ENCODE assay signal across 8 cellular contexts in genomic region chr15:78859971-78860733, GRCh38. TPM values are rescaled to one million over a fixed set of nuclear protein-coding genes. Genes with fewer than 3 reads are reported as not detected.
DNase-seq lines count a peak whose midpoint lies in the region; ATAC-seq and TF ChIP-seq lines count a peak whose summit lies in the region.

No MANE protein-coding gene starts in this region.

- peak; percentile 70 for ATAC-seq in GM19468 (IDR thresholded peaks at IDR 0.05; ENCODE audit: extremely low read depth, unreplicated experiment)

- peak; percentile 30 for TF ChIP-seq RAD21 in neural cell (conservative IDR thresholded peaks at IDR 0.05)

- no peak for TF ChIP-seq EP300 in neural cell (conservative IDR thresholded peaks at IDR 0.05; ENCODE audit: poor library complexity, severe bottlenecking)

- H3K4me1 Mint-ChIP-seq in stimulated activated naive CD8-positive, alpha-beta T cell treated with anti-CD3 and anti-CD28 coated beads, Interleukin-15, Interleukin-2, amounts not matched to agents 100 ng/mL and 50 ng/mL, for 24 hours (ENCODE audit: low read depth): peaks cover 15% of the 10 kb centered on the region

- H3K27ac Mint-ChIP-seq in stimulated activated naive CD8-positive, alpha-beta T cell treated with anti-CD3 and anti-CD28 coated beads, Interleukin-15, Interleukin-2, amounts not matched to agents 100 ng/mL and 50 ng/mL, for 24 hours: peak overlapping the region; percentile 80

- no peak overlapping the region for H2AFZ ChIP-seq in neural cell (ENCODE audit: low read depth, low read length)

- H3K27ac ChIP-seq in HUES64 (ENCODE audit: low read depth, low read length): peak overlapping the region; percentile 91
- no peak overlapping the region for H3K27ac ChIP-seq in neural cell (ENCODE audit: low read length)

- H3K4me3 ChIP-seq in HUES64 (ENCODE audit: low read length): peak overlapping the region; percentile 76
- H3K4me3 ChIP-seq in neural cell (ENCODE audit: low read length): peak overlapping the region; percentile 62

- H3K79me2 ChIP-seq in neural cell (replicated peaks; ENCODE audit: insufficient read depth, low read length): no peaks in the 10 kb centered on the region

- H3K36me3 ChIP-seq in HUES64 (ENCODE audit: insufficient read depth, low read length) (no peaks in the 10 kb centered on the region), neural cell (ENCODE audit: insufficient read depth, low read length) (no peaks in the 10 kb centered on the region)

- H3K9ac ChIP-seq in HUES64 (ENCODE audit: low read depth, low read length) (peak overlapping the region; percentile 90), neural cell (ENCODE audit: low read length) (peak overlapping the region; percentile 39)

- H3K27me3 Mint-ChIP-seq in stimulated activated naive CD8-positive, alpha-beta T cell treated with anti-CD3 and anti-CD28 coated beads, Interleukin-15, Interleukin-2, amounts not matched to agents 100 ng/mL and 50 ng/mL, for 24 hours: no peaks in the 10 kb centered on the region

- peak in 11 of 14 donors; percentile 16 to 66 (median 41) for DNase-seq in C1 segment of cervical spinal cord (lab: John Stamatoyannopoulos, UW)
- DNase-seq in RKO (ENCODE audit: low spot score): peak; percentile 88
- DNase-seq in activated T-helper 9 cell treated with anti-CD3 and anti-CD28 coated beads, Interleukin-2, amount 50 U/mL, for 16 hours (ENCODE audit: low read depth): peak; percentile 62
- DNase-seq in fibroblast of the conjunctiva (ENCODE audit: low read depth): peak; percentile 67

- H3K36me3 Mint-ChIP-seq in stimulated activated naive CD8-positive, alpha-beta T cell treated with anti-CD3 and anti-CD28 coated beads, Interleukin-15, Interleukin-2, amounts not matched to agents 100 ng/mL and 50 ng/mL, for 24 hours (ENCODE audit: low read depth): no peaks in the 10 kb centered on the region

- no peak overlapping the region for H3K4me2 ChIP-seq in neural cell (ENCODE audit: low read length)

- H3K4me3 Mint-ChIP-seq in stimulated activated naive CD8-positive, alpha-beta T cell treated with anti-CD3 and anti-CD28 coated beads, Interleukin-15, Interleukin-2, amounts not matched to agents 100 ng/mL and 50 ng/mL, for 24 hours: peak overlapping the region; percentile 85

- no peaks in the 10 kb centered on the region for H3K9me2 ChIP-seq in neural cell (ENCODE audit: insufficient read depth, low read length)

- H3K4me1 ChIP-seq in HUES64 (ENCODE audit: insufficient read depth, low read length): no peaks in the 10 kb centered on the region

- H3K9me3 Mint-ChIP-seq in stimulated activated naive CD8-positive, alpha-beta T cell treated with anti-CD3 and anti-CD28 coated beads, Interleukin-15, Interleukin-2, amounts not matched to agents 100 ng/mL and 50 ng/mL, for 24 hours: no peaks in the 10 kb centered on the region

- H3F3A ChIP-seq in neural cell (ENCODE audit: insufficient read depth, low read length, poor library complexity, severe bottlenecking): no peaks in the 10 kb centered on the region

- H3K27me3 ChIP-seq in HUES64 (ENCODE audit: insufficient read depth, low read length): no peaks in the 10 kb centered on the region
- H3K27me3 ChIP-seq in neural cell (ENCODE audit: insufficient read depth, low read depth, low read length): no peaks in the 10 kb centered on the region

- H3K9me3 ChIP-seq in HUES64 (ENCODE audit: insufficient read depth, low read depth, low read length) (peaks cover 4% of the 10 kb centered on the region; the same call in 1 of the 2 replicates), neural cell (ENCODE audit: low read length) (no peaks in the 10 kb centered on the region)

- no peaks in the 10 kb centered on the region for H4K20me1 ChIP-seq in neural cell (ENCODE audit: insufficient read depth)

- peak; percentile 57 for TF ChIP-seq CTCF in neural cell (IDR thresholded peaks at IDR 0.05; ENCODE audit: poor library complexity, severe bottlenecking)

- WGBS in HUES64: 3% methylated on average over 27 of the region's 29 CpGs

TF ChIP-seq in neural cell, 6 proteins besides CTCF, POLR2A, EP300 and RAD21:
- TF ChIP-seq MXI1 (conservative IDR thresholded peaks at IDR 0.05; ENCODE audit: poor library complexity, severe bottlenecking) (no peak), POLR2AphosphoS5 (IDR thresholded peaks at IDR 0.05) (no peak), SMC3 (conservative IDR thresholded peaks at IDR 0.05; ENCODE audit: poor library complexity) (peak; percentile 25)
TF ChIP-seq in neural cell: peak in this region for 1.

RNA-seq across cellular contexts. Expression of gene MORF4L1, which starts 12.5 kb away (rescaled TPM):
- 438 TPM for polyA plus RNA-seq in HUES64 (2013, experiment 1 of 2)
- 447 TPM for polyA plus RNA-seq in HUES64 (2013, experiment 2 of 2)
- polyA plus RNA-seq in neural cell: 1,505 and 1,595 TPM in 2 replicates
- polyA minus RNA-seq in neural cell: 1,060 and 1,223 TPM in 2 replicates

RNA-seq across cellular contexts. Expression of gene ADAMTS7, which starts 48.9 kb away (rescaled TPM):
- polyA plus RNA-seq in HUES64 (2013, experiment 1 of 2): 20.6 TPM
- 26.4 TPM for polyA plus RNA-seq in HUES64 (2013, experiment 2 of 2)
- polyA plus RNA-seq in neural cell: 31.5 and 37.7 TPM in 2 replicates
- 31.8 and 34.3 TPM in 2 replicates for polyA minus RNA-seq in neural cell
